18 cellular contexts compared by ENCODE assay signal in the genomic region with DNA sequence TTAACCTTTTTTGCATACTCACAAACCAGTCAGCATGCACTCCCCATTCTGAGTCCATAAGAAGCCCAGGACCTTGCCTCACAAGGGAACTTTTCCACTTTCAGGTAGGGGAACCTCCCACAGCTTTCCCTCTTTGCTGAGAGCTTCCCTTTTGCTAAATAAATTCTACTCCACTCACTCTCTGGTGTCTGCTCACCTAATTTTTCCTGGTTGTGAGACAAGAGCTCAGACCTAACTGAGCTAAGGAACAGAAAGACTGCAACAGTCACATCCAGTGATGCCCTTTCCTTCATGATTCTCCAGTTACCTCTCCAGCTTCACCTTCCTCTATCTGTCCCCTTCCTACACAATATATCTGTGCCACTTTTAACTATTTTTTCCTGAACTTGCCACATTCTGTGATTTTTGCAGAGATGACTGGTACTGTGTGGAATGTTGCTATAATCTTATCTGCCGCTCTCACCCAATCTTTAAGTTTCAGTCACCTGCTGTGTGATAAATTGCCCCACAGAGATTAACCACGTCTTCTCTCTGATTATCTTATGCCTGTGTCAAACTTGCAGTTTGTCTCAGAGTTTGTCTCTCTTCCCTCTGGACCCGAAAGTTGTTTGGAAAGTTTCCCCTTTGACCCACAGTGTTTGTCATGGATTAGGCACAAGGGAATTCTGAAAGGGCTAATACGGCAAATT.
A peak's percentile ranks its signal among the peaks of the same experiment; 100 is the strongest.
DNase-seq lines count a peak whose midpoint lies in the region; TF ChIP-seq lines count a peak whose summit lies in the region.
"Had no signal": no experiment of that assay in that cellular context is flagged by ENCODE, and none has a peak within 500 bp of the region (broad histone marks: within the 10 kb centered on the region; RNA-seq: fewer than 3 reads in every experiment).

No MANE protein-coding gene starts in this region.

- no peak overlapping the region for H3K4me2 ChIP-seq in trophoblast cell (ENCODE audit: low read length)

- H3K36me3 Mint-ChIP-seq in endodermal cell (ENCODE audit: low read depth) = no peaks in the 10 kb centered on the region
- no peaks in the 10 kb centered on the region for H3K36me3 Mint-ChIP-seq in activated T-cell treated with anti-CD3 and anti-CD28 coated beads, Interleukin-2, amount 50 U/mL, for 24 hours (ENCODE audit: low read depth)

- H3K9me3 ChIP-seq in A673 (ENCODE audit: low read depth, low read length, poor library complexity, severe bottlenecking) (no peaks in the 10 kb centered on the region), endodermal cell (ENCODE audit: control insufficient read depth, low read length) (peaks cover 30% of the 10 kb centered on the region), trophoblast cell (ENCODE audit: insufficient read depth, low read depth, low read length) (no peaks in the 10 kb centered on the region)
- H3K9me3 ChIP-seq: Caco-2, HAP-1 had no signal

- peak overlapping the region; percentile 4 for H3K27ac Mint-ChIP-seq in endodermal cell
- H3K27ac Mint-ChIP-seq in activated T-cell treated with anti-CD3 and anti-CD28 coated beads, Interleukin-2, amount 50 U/mL, for 24 hours = no peak overlapping the region
- H3K27ac Mint-ChIP-seq: CD4-positive, alpha-beta T cell had no signal

- no peak overlapping the region for H3K4ac ChIP-seq in trophoblast cell (ENCODE audit: low read depth, low read length)

- no peak overlapping the region for H2BK5ac ChIP-seq in trophoblast cell (ENCODE audit: low read depth, low read length, poor library complexity)

- H3K36me3 ChIP-seq in A673 (ENCODE audit: insufficient read depth, low read length, poor library complexity, severe bottlenecking) (no peaks in the 10 kb centered on the region), endodermal cell (ENCODE audit: control insufficient read depth, insufficient read depth, low read length) (no peaks in the 10 kb centered on the region), trophoblast cell (ENCODE audit: control insufficient read depth in 1 of 2, insufficient read depth in 2 of 2, low read length in 2 of 2) (no peaks in the 10 kb centered on the region)
- H3K36me3 ChIP-seq: HAP-1 had no signal

- no peak overlapping the region for H2BK12ac ChIP-seq in trophoblast cell (ENCODE audit: low read length)

- 59 to 100% methylated on average over 1 to 4 of the region's 4 CpGs for WGBS in endodermal cell (ENCODE audit: insufficient coverage in 1 of 2, insufficient read length in 1 of 2), 2 experiments
- WGBS in trophoblast cell (ENCODE audit: extremely low coverage, insufficient coverage, insufficient read length) = no CpG with 5 or more reads among the region's 4 CpGs

- no peaks in the 10 kb centered on the region for H3K27me3 Mint-ChIP-seq in endodermal cell (ENCODE audit: insufficient read depth)
- no peaks in the 10 kb centered on the region for H3K27me3 Mint-ChIP-seq in activated T-cell treated with anti-CD3 and anti-CD28 coated beads, Interleukin-2, amount 50 U/mL, for 24 hours
- H3K27me3 Mint-ChIP-seq: CD4-positive, alpha-beta T cell had no signal

- intact Hi-C loops in A673 (cut with micrococcal nuclease; ENCODE audit: unreplicated experiment) = no loop called here

- no peak overlapping the region for H3K14ac ChIP-seq in trophoblast cell (ENCODE audit: low read length)

- no peak overlapping the region for H4K91ac ChIP-seq in trophoblast cell (ENCODE audit: low read depth, low read length)

- no peak overlapping the region for H3K9ac ChIP-seq in endodermal cell (ENCODE audit: extremely low read depth, low read length, poor library complexity, severe bottlenecking)
- no peak overlapping the region for H3K9ac ChIP-seq in trophoblast cell (ENCODE audit: low read length)

- no peaks in the 10 kb centered on the region for H3K79me2 ChIP-seq in trophoblast cell (ENCODE audit: control insufficient read depth, insufficient read depth, low read length, poor library complexity)

- H3K23ac ChIP-seq in trophoblast cell (ENCODE audit: low read length) = peak overlapping the region; percentile 66

- H3K4me3 ChIP-seq in A673 (ENCODE audit: low read depth, low read length, poor library complexity, severe bottlenecking) (no peak overlapping the region), endodermal cell (ENCODE audit: low read length) (no peak overlapping the region), trophoblast cell (ENCODE audit: low read depth, low read length) (no peak overlapping the region)
- H3K4me3 ChIP-seq: GM12878, HAP-1 had no signal

- no peak overlapping the region for H2AFZ ChIP-seq in trophoblast cell (ENCODE audit: insufficient read depth, low read length, poor library complexity)

- no peaks in the 10 kb centered on the region for H3K9me3 Mint-ChIP-seq in endodermal cell
- peaks cover 15% of the 10 kb centered on the region for H3K9me3 Mint-ChIP-seq in activated T-cell treated with anti-CD3 and anti-CD28 coated beads, Interleukin-2, amount 50 U/mL, for 24 hours

- H4K12ac ChIP-seq in trophoblast cell (ENCODE audit: low read depth, low read length) = no peak overlapping the region

- CTCF ChIA-PET in A673 (lab: Charles Lee) = no interaction called here

- TF ChIP-seq CTCF in A673 (conservative IDR thresholded peaks at IDR 0.05; ENCODE audit: low read depth, low read length) = no peak
- no peak for TF ChIP-seq CTCF in endodermal cell (conservative IDR thresholded peaks at IDR 0.05)

- H3K27ac ChIP-seq in A673 (ENCODE audit: low read depth, low read length, poor library complexity, severe bottlenecking) = no peak overlapping the region
- no peak overlapping the region for H3K27ac ChIP-seq in endodermal cell (ENCODE audit: low read depth, low read length)
- no peak overlapping the region for H3K27ac ChIP-seq in trophoblast cell (ENCODE audit: low read depth, low read length)
- H3K27ac ChIP-seq: C4-2B, HL-60 had no signal

- H4K8ac ChIP-seq in trophoblast cell (ENCODE audit: low read depth, low read length) = no peak overlapping the region

- peaks cover 4% of the 10 kb centered on the region for H3K4me1 ChIP-seq in A673 (ENCODE audit: insufficient read depth, low read length, poor library complexity, severe bottlenecking)
- H3K4me1 ChIP-seq in endodermal cell (ENCODE audit: control insufficient read depth, insufficient read depth, low read length) = no peaks in the 10 kb centered on the region
- H3K4me1 ChIP-seq in trophoblast cell (ENCODE audit: control insufficient read depth in 1 of 2, insufficient read depth in 2 of 2, low read length in 2 of 2) = no peaks in the 10 kb centered on the region
- H3K4me1 ChIP-seq: Caco-2, HAP-1 had no signal

- no peak overlapping the region for H2BK120ac ChIP-seq in trophoblast cell (ENCODE audit: insufficient read depth, low read length, poor library complexity)

- BruUV-seq in A673 (replicated peaks; lab: Mats Ljungman, UMichigan) = no TSS peak

- H3K27me3 ChIP-seq in A673 (replicated peaks; ENCODE audit: insufficient read depth, low read depth, low read length, poor library complexity) = no peaks in the 10 kb centered on the region
- no peaks in the 10 kb centered on the region for H3K27me3 ChIP-seq in endodermal cell (ENCODE audit: control insufficient read depth, insufficient read depth, low read length, poor library complexity, severe bottlenecking)
- no peaks in the 10 kb centered on the region for H3K27me3 ChIP-seq in trophoblast cell (ENCODE audit: insufficient read depth, low read length)

- H2AK5ac ChIP-seq in trophoblast cell (ENCODE audit: low read length) = no peak overlapping the region

- peaks cover 1% of the 10 kb centered on the region for H3K4me1 Mint-ChIP-seq in endodermal cell
- H3K4me1 Mint-ChIP-seq in activated T-cell treated with anti-CD3 and anti-CD28 coated beads, Interleukin-2, amount 50 U/mL, for 24 hours (ENCODE audit: low read depth) = no peaks in the 10 kb centered on the region

- POLR2A ChIA-PET in A673 (lab: Charles Lee; ENCODE audit: low non-redundant PET) = interaction anchor here (0.7 kb wide), 1 partner anchor 764 kb away, joined by 4 read pairs; no protein-coding TSS in a partner anchor

- H3K18ac ChIP-seq in trophoblast cell (ENCODE audit: low read length) = no peak overlapping the region

- H3K79me1 ChIP-seq in trophoblast cell (ENCODE audit: low read length) = no peaks in the 10 kb centered on the region

- peak; percentile 75 for DNase-seq in A673 (ENCODE audit: low spot score)
- DNase-seq in amniotic epithelial cell (ENCODE audit: low read depth) = peak; percentile 38
- DNase-seq in endodermal cell = peak; percentile 45
- no peak for DNase-seq in trophoblast cell
- no peak for DNase-seq in NCI-H1092 (lab: John Stamatoyannopoulos, UW)
- DNase-seq in activated T-cell treated with anti-CD3 and anti-CD28 coated beads, Interleukin-2, amount 50 U/mL, for 24 hours = no peak
- DNase-seq in activated effector memory CD4-positive, alpha-beta T cell treated with anti-CD3 and anti-CD28 coated beads, Interleukin-2, amount 50 U/mL, for 16 hours = no peak
- DNase-seq: AML-193; Caco-2; CD4-positive, alpha-beta T cell; DMS153; DND-41; EL; GOT3 had no signal

- H3K4me3 Mint-ChIP-seq in endodermal cell = no peak overlapping the region
- H3K4me3 Mint-ChIP-seq in activated T-cell treated with anti-CD3 and anti-CD28 coated beads, Interleukin-2, amount 50 U/mL, for 24 hours = no peak overlapping the region
- H3K4me3 Mint-ChIP-seq: CD4-positive, alpha-beta T cell had no signal

Comparison
In these comparisons a context has a peak if more than half of its experiments do, and no peak if none do; other contexts are left out.
1. DNase-seq: peak in A673 (single experiment), amniotic epithelial cell (single experiment) and endodermal cell (single experiment); none in trophoblast cell (0 of 2), NCI-H1092 (single experiment), activated T-cell treated with anti-CD3 and anti-CD28 coated beads, Interleukin-2, amount 50 U/mL, for 24 hours (single experiment) and activated effector memory CD4-positive, alpha-beta T cell treated with anti-CD3 and anti-CD28 coated beads, Interleukin-2, amount 50 U/mL, for 16 hours (single experiment).